In the genomic region with DNA sequence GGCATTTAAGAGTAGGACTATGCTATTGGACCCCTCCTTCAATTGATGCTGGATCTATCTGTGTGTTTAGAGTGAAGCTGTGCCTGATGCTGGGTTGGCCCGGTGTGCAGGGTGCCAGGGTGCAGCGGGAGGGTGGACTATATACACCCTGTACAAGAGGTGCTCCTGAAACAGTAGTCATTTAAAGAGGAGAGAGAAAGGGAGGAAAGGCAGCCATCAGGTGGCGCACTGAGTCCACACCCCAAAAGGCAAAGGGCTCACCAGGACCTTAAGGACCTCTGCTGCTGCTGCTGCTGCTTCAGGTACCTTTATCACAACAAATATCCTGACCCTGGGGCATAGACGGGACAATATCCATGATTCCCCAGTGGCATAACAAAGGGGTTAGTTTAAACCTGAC, we compare ENCODE assay signal across 8 cellular contexts. TPM values are rescaled to one million over a fixed set of nuclear protein-coding genes. Genes with fewer than 3 reads are reported as not detected.
A peak's percentile ranks its signal among the peaks of the same experiment; 100 is the strongest.
DNase-seq lines count a peak whose midpoint lies in the region; ATAC-seq and TF ChIP-seq lines count a peak whose summit lies in the region.

No MANE protein-coding gene starts in this region.

- TF ChIP-seq POLR2A in uterus (IDR thresholded peaks at IDR 0.05): no peak

- no peak overlapping the region for H3K9ac ChIP-seq in trophoblast cell (ENCODE audit: low read length)

- H2BK120ac ChIP-seq in trophoblast cell (ENCODE audit: insufficient read depth, low read length, poor library complexity): no peak overlapping the region

- H2AFZ ChIP-seq in trophoblast cell (ENCODE audit: insufficient read depth, low read length, poor library complexity): no peak overlapping the region

- no peak overlapping the region for H3K4me3 ChIP-seq in trophoblast cell (ENCODE audit: low read depth, low read length)
- H3K4me3 ChIP-seq in uterus: no peak overlapping the region

- H3K23ac ChIP-seq in trophoblast cell (ENCODE audit: low read length): no peak overlapping the region

- H3K4me1 ChIP-seq in trophoblast cell (ENCODE audit: control insufficient read depth in 1 of 2, insufficient read depth in 2 of 2, low read length in 2 of 2): no peaks in the 10 kb centered on the region
- no peaks in the 10 kb centered on the region for H3K4me1 ChIP-seq in uterus

- peaks cover 20% of the 10 kb centered on the region for H3K36me3 Mint-ChIP-seq in activated naive CD4-positive, alpha-beta T cell treated with anti-CD3 and anti-CD28 coated beads, Interleukin-2, amount 50 U/mL, for 24 hours

- no peak overlapping the region for H4K12ac ChIP-seq in trophoblast cell (ENCODE audit: low read depth, low read length)

- no CpG with 5 or more reads among the region's 4 CpGs for WGBS in trophoblast cell (ENCODE audit: extremely low coverage, insufficient coverage, insufficient read length)

- peak overlapping the region; percentile 43 for H3K4me3 Mint-ChIP-seq in activated naive CD4-positive, alpha-beta T cell treated with anti-CD3 and anti-CD28 coated beads, Interleukin-2, amount 50 U/mL, for 24 hours

- H3K9me3 ChIP-seq in trophoblast cell (ENCODE audit: insufficient read depth, low read depth, low read length) (no peaks in the 10 kb centered on the region), uterus (peaks cover 0 to 28% of the 10 kb centered on the region in 2 donors)

- H3K27ac Mint-ChIP-seq in activated naive CD4-positive, alpha-beta T cell treated with anti-CD3 and anti-CD28 coated beads, Interleukin-2, amount 50 U/mL, for 24 hours: peak overlapping the region; percentile 19

- intact Hi-C loops in uterus (cut with DNase I; ENCODE audit: low total_unique reads): no loop called here

- H3K14ac ChIP-seq in trophoblast cell (ENCODE audit: low read length): no peak overlapping the region

- H3K4me1 Mint-ChIP-seq in activated naive CD4-positive, alpha-beta T cell treated with anti-CD3 and anti-CD28 coated beads, Interleukin-2, amount 50 U/mL, for 24 hours: peaks cover 43% of the 10 kb centered on the region

- ATAC-seq in GM18870 (IDR thresholded peaks at IDR 0.05; ENCODE audit: unreplicated experiment): no peak

- H3K4me2 ChIP-seq in trophoblast cell (ENCODE audit: low read length): no peak overlapping the region

- H3K79me2 ChIP-seq in trophoblast cell (ENCODE audit: control insufficient read depth, insufficient read depth, low read length, poor library complexity): no peaks in the 10 kb centered on the region

- DNase-seq in COLO668 (lab: John Stamatoyannopoulos, UW; ENCODE audit: unreplicated experiment) (peak; percentile 56), SK-N-DZ (ENCODE audit: low spot score) (peak; percentile 26), trophoblast cell (peak; percentile 17 to 22), caudate nucleus (lab: John Stamatoyannopoulos, UW) (no peak), uterus (no peak)
- DNase-seq in NK-92 treated with Interleukin-12 subunit alpha and Interleukin-12 subunit beta, amount 100 ng/mL, for 24 hours (lab: John Stamatoyannopoulos, UW): no peak

- H4K91ac ChIP-seq in trophoblast cell (ENCODE audit: low read depth, low read length): no peak overlapping the region

- no peak overlapping the region for H2BK12ac ChIP-seq in trophoblast cell (ENCODE audit: low read length)

- no peak overlapping the region for H3K18ac ChIP-seq in trophoblast cell (ENCODE audit: low read length)

- H4K8ac ChIP-seq in trophoblast cell (ENCODE audit: low read depth, low read length): no peak overlapping the region

- TF ChIP-seq CTCF in uterus (IDR thresholded peaks at IDR 0.05): no peak

- no peaks in the 10 kb centered on the region for H3K36me3 ChIP-seq in trophoblast cell (ENCODE audit: control insufficient read depth in 1 of 2, insufficient read depth in 2 of 2, low read length in 2 of 2)
- no peaks in the 10 kb centered on the region for H3K36me3 ChIP-seq in uterus

- no peak overlapping the region for H3K4ac ChIP-seq in trophoblast cell (ENCODE audit: low read depth, low read length)

- H3K27ac ChIP-seq in trophoblast cell (ENCODE audit: low read depth, low read length) (no peak overlapping the region), caudate nucleus (ENCODE audit: low read depth, low read length) (no peak overlapping the region), uterus (no peak overlapping the region)

- H2BK5ac ChIP-seq in trophoblast cell (ENCODE audit: low read depth, low read length, poor library complexity): no peak overlapping the region

- H3K27me3 Mint-ChIP-seq in activated naive CD4-positive, alpha-beta T cell treated with anti-CD3 and anti-CD28 coated beads, Interleukin-2, amount 50 U/mL, for 24 hours: no peaks in the 10 kb centered on the region

- no peaks in the 10 kb centered on the region for H3K9me3 Mint-ChIP-seq in activated naive CD4-positive, alpha-beta T cell treated with anti-CD3 and anti-CD28 coated beads, Interleukin-2, amount 50 U/mL, for 24 hours

- H2AK5ac ChIP-seq in trophoblast cell (ENCODE audit: low read length): no peak overlapping the region

- no peaks in the 10 kb centered on the region for H3K27me3 ChIP-seq in trophoblast cell (ENCODE audit: insufficient read depth, low read length)
- H3K27me3 ChIP-seq in uterus: no peaks in the 10 kb centered on the region

- no peaks in the 10 kb centered on the region for H3K79me1 ChIP-seq in trophoblast cell (ENCODE audit: low read length)

RNA-seq across cellular contexts. Expression of gene ZNF136, which starts 39.4 kb away (rescaled TPM):
- 7.9 and 9.9 TPM in 2 replicates for polyA plus RNA-seq in SK-N-DZ (2014; cell fraction: cytosol; rRNA removed)
- 4.7 and 5.7 TPM in 2 replicates for polyA plus RNA-seq in SK-N-DZ (2014; cell fraction: nucleus; rRNA removed)
- polyA plus RNA-seq in trophoblast cell (2013): 3.6 and 4.0 TPM in 2 replicates
- total RNA-seq in uterus: 10 to 100 TPM in 2 of 4 donors, 1 to 10 TPM in 2; 2.1 to 31.7 (median 13.0) TPM

RNA-seq across cellular contexts. Expression of gene ZNF625, which starts 45.7 kb away (rescaled TPM):
- 5.5 and 7.5 TPM in 2 replicates for polyA plus RNA-seq in SK-N-DZ (2014; cell fraction: cytosol; rRNA removed)
- polyA plus RNA-seq in SK-N-DZ (2014; cell fraction: nucleus; rRNA removed): 2.9 and 7.2 TPM in 2 replicates
- polyA plus RNA-seq in trophoblast cell (2013): 5.6 and 6.6 TPM in 2 replicates
- 10 to 100 TPM in 2 of 4 donors, 1 to 10 TPM in 2; 4.4 to 34.8 (median 10.1) TPM for total RNA-seq in uterus

Comparison
In these comparisons a context has a peak if more than half of its experiments do, and no peak if none do; other contexts are left out.
1. DNase-seq: peak in COLO668 (single experiment), SK-N-DZ (single experiment) and trophoblast cell (2 of 2); none in caudate nucleus (0 of 61), uterus (0 of 2) and NK-92 treated with Interleukin-12 subunit alpha and Interleukin-12 subunit beta, amount 100 ng/mL, for 24 hours (single experiment).